ENCODE assay signal across 1 cellular context in genomic region chr4:6460876-6461275, GRCh38.
TF ChIP-seq lines count a peak whose summit lies in the region.

No MANE protein-coding gene starts in this region.

TF ChIP-seq in H1, 55 proteins besides CTCF, POLR2A, EP300 and RAD21 (continued from another document):
- TF ChIP-seq ATF3 (IDR thresholded peaks at IDR 0.05; ENCODE audit: insufficient read depth, low read depth, low read length) (no peak), USF2 (IDR thresholded peaks at IDR 0.05; ENCODE audit: low read length) (no peak), CBX5 (IDR thresholded peaks at IDR 0.05; ENCODE audit: low read depth, low read length) (no peak), HDAC6 (IDR thresholded peaks at IDR 0.05; ENCODE audit: low read depth, low read length) (no peak), NANOG (IDR thresholded peaks at IDR 0.05; ENCODE audit: insufficient read depth, low read depth, low read length, poor library complexity, severe bottlenecking) (no peak)
